15 cellular contexts compared by ENCODE assay signal in genomic region chr9:117494401-117495130, GRCh38.
A peak's percentile ranks its signal among the peaks of the same experiment; 100 is the strongest.
DNase-seq lines count a peak whose midpoint lies in the region; ATAC-seq and TF ChIP-seq lines count a peak whose summit lies in the region.
"Had no signal": no experiment of that assay in that cellular context is flagged by ENCODE, and none has a peak within 500 bp of the region (broad histone marks: within the 10 kb centered on the region; RNA-seq: fewer than 3 reads in every experiment).

No MANE protein-coding gene starts in this region.

- peaks cover 2% of the 10 kb centered on the region for H3K9me3 Mint-ChIP-seq in activated T-cell treated with anti-CD3 and anti-CD28 coated beads, Interleukin-2, amount 50 U/mL, for 4 hours

- no peaks in the 10 kb centered on the region for H3K36me3 ChIP-seq in right lobe of liver
- H3K36me3 ChIP-seq: BLaER1 treated with 17β-estradiol and CSF1 and Interleukin-3, amounts not matched to agents 10 nM and 100 nM had no signal

- DNase-seq in DMS 273 treated with DMSO at 0.1 percent for 48 hours (lab: John Stamatoyannopoulos, UW) (peak; percentile 46), NCI-H2029 (lab: John Stamatoyannopoulos, UW) (peak; percentile 58), astrocyte of the spinal cord (ENCODE audit: low read depth, low spot score) (peak; percentile 13), right lobe of liver (no peak), NCI-H446 (lab: John Stamatoyannopoulos, UW) (no peak)
- no peak for DNase-seq in NK-92 treated with Interleukin-12 subunit alpha and Interleukin-12 subunit beta, amount 100 ng/mL, for 24 hours (lab: John Stamatoyannopoulos, UW)
- no peak for DNase-seq in activated T-cell treated with anti-CD3 and anti-CD28 coated beads, Interleukin-2, amount 50 U/mL, for 4 hours
- DNase-seq: activated CD4-positive, alpha-beta T cell treated with anti-CD3 and anti-CD28 coated beads, Interleukin-2, amount 50 U/mL, for 1 hour; endodermal cell; NCI-H1048; stimulated activated naive B cell treated with anti-CD40 and anti-IgM and Interleukin-4, amounts not matched to agents 10 μg/mL and 1 μg/mL and 100 μg/mL, for 72 hours had no signal

- no peaks in the 10 kb centered on the region for H3K27me3 ChIP-seq in right lobe of liver
- H3K27me3 ChIP-seq: BLaER1 treated with 17β-estradiol and CSF1 and Interleukin-3, amounts not matched to agents 10 nM and 100 nM had no signal

- in situ Hi-C loops in astrocyte of the spinal cord (cut with HindIII; ENCODE audit: low sequenced_read_pairs) = no loop called here

- peak overlapping the region in 2 of 3 donors; percentile 5 to 18 for H3K27ac ChIP-seq in right lobe of liver
- H3K27ac ChIP-seq: BLaER1 treated with 17β-estradiol and CSF1 and Interleukin-3, amounts not matched to agents 10 nM and 100 nM had no signal

- intact Hi-C loops in right lobe of liver (cut with DNase I) = no loop called here

- H3K36me3 Mint-ChIP-seq in activated T-cell treated with anti-CD3 and anti-CD28 coated beads, Interleukin-2, amount 50 U/mL, for 4 hours (ENCODE audit: insufficient read depth) = no peaks in the 10 kb centered on the region
- H3K36me3 Mint-ChIP-seq: activated naive CD8-positive, alpha-beta T cell; stimulated activated naive B cell treated with anti-CD40 and anti-IgM and Interleukin-4, amounts not matched to agents 10 μg/mL and 1 μg/mL and 100 μg/mL, for 72 hours had no signal

- no peaks in the 10 kb centered on the region for H3K9me3 ChIP-seq in right lobe of liver
- H3K9me3 ChIP-seq: BLaER1 treated with 17β-estradiol and CSF1 and Interleukin-3, amounts not matched to agents 10 nM and 100 nM had no signal

- H3K4me1 ChIP-seq in right lobe of liver = peaks cover 0 to 36% (median 17%) of the 10 kb centered on the region in 4 donors

- TF ChIP-seq POLR2A in right lobe of liver (IDR thresholded peaks at IDR 0.05) = no peak

- peak; percentile 38 to 59 (median 50) for ATAC-seq in right lobe of liver
- ATAC-seq in HG02623 (IDR thresholded peaks at IDR 0.05; ENCODE audit: unreplicated experiment) = no peak
- ATAC-seq in activated T-cell treated with anti-CD3 and anti-CD28 coated beads, Interleukin-2, amount 50 U/mL, for 4 hours = no peak
- ATAC-seq: HCT116; stimulated activated naive B cell treated with anti-CD40 and anti-IgM and Interleukin-4, amounts not matched to agents 10 μg/mL and 1 μg/mL and 100 μg/mL, for 72 hours had no signal

- H3K27me3 Mint-ChIP-seq in activated T-cell treated with anti-CD3 and anti-CD28 coated beads, Interleukin-2, amount 50 U/mL, for 4 hours (ENCODE audit: low read depth) = no peaks in the 10 kb centered on the region

- WGBS in right lobe of liver (ENCODE audit: insufficient coverage, low coverage, low lambda C conversion rate, missing lambda C conversion rate) = 0% methylated on average over 3 of the region's 3 CpGs

- H3K4me1 Mint-ChIP-seq in activated T-cell treated with anti-CD3 and anti-CD28 coated beads, Interleukin-2, amount 50 U/mL, for 4 hours (ENCODE audit: low read depth) = no peaks in the 10 kb centered on the region

- no peak overlapping the region for H3K4me3 Mint-ChIP-seq in activated T-cell treated with anti-CD3 and anti-CD28 coated beads, Interleukin-2, amount 50 U/mL, for 4 hours
- H3K4me3 Mint-ChIP-seq: activated naive CD8-positive, alpha-beta T cell; endodermal cell; stimulated activated naive B cell treated with anti-CD40 and anti-IgM and Interleukin-4, amounts not matched to agents 10 μg/mL and 1 μg/mL and 100 μg/mL, for 72 hours had no signal

- no peak overlapping the region for H3K4me3 ChIP-seq in astrocyte of the spinal cord (ENCODE audit: low read depth, low read length)
- H3K4me3 ChIP-seq in right lobe of liver = peak overlapping the region in 2 of 3 donors; percentile 32
- H3K4me3 ChIP-seq: BLaER1 treated with 17β-estradiol and CSF1 and Interleukin-3, amounts not matched to agents 10 nM and 100 nM had no signal

- no peak for TF ChIP-seq CTCF in astrocyte of the spinal cord (IDR thresholded peaks at IDR 0.05; ENCODE audit: low read depth, low read length)
- TF ChIP-seq CTCF in right lobe of liver (IDR thresholded peaks at IDR 0.05) = no peak

Comparison
In these comparisons a context has a peak if more than half of its experiments do, and no peak if none do; other contexts are left out.
1. DNase-seq: peak in DMS 273 treated with DMSO at 0.1 percent for 48 hours (single experiment), NCI-H2029 (single experiment) and astrocyte of the spinal cord (single experiment); none in right lobe of liver (0 of 3), NCI-H446 (0 of 2), NK-92 treated with Interleukin-12 subunit alpha and Interleukin-12 subunit beta, amount 100 ng/mL, for 24 hours (single experiment) and activated T-cell treated with anti-CD3 and anti-CD28 coated beads, Interleukin-2, amount 50 U/mL, for 4 hours (single experiment).
2. ATAC-seq: peak in right lobe of liver (4 of 4); none in HG02623 (single experiment) and activated T-cell treated with anti-CD3 and anti-CD28 coated beads, Interleukin-2, amount 50 U/mL, for 4 hours (0 of 2).